In genomic region chr1:6308449-6308848, GRCh38 we compare ENCODE assay signal across 24 cellular contexts.
"Had no signal": no experiment of that assay in that cellular context is flagged by ENCODE, and none has a peak within 500 bp of the region (broad histone marks: within the 10 kb centered on the region; RNA-seq: fewer than 3 reads in every experiment).

No MANE protein-coding gene starts in this region.

- H3K4me3 ChIP-seq: colonic mucosa, dorsolateral prefrontal cortex, esophagus squamous epithelium, gastrocnemius medialis, heart right ventricle, left lung, lower lobe of right lung, mucosa of descending colon had no signal

- DNase-seq: colonic mucosa; cortex of kidney; dermis blood vessel endothelial cell; dorsolateral prefrontal cortex; effector CD4-positive, alpha-beta T cell; effector memory CD4-positive, alpha-beta T cell; erythroblast; esophagus squamous epithelium; foreskin fibroblast; foreskin melanocyte; gastrocnemius medialis; glutamatergic neuron; head of caudate nucleus; heart right ventricle; hippocampal formation; left cardiac atrium; left lung; left ventricle myocardium superior; lower lobe of right lung; mesenchymal stem cell; mucosa of descending colon; naive B cell had no signal

- H3K9me3 ChIP-seq: colonic mucosa, esophagus squamous epithelium, gastrocnemius medialis, heart right ventricle, left lung, lower lobe of right lung, mucosa of descending colon had no signal

- H3K4me3 Mint-ChIP-seq: mesothelial cell of epicardium had no signal

- H3K27me3 Mint-ChIP-seq: naive B cell had no signal

- H3K27ac Mint-ChIP-seq: mesothelial cell of epicardium, naive B cell had no signal

- H3K36me3 ChIP-seq: colonic mucosa, gastrocnemius medialis, heart right ventricle, left lung, lower lobe of right lung had no signal

- H3K9me3 Mint-ChIP-seq: mesothelial cell of epicardium had no signal

- H3K4me1 ChIP-seq: colonic mucosa, esophagus squamous epithelium, gastrocnemius medialis, left lung, lower lobe of right lung had no signal

- H3K27ac ChIP-seq: colonic mucosa, dorsolateral prefrontal cortex, epithelial cell of prostate, esophagus squamous epithelium, gastrocnemius medialis, heart right ventricle, left lung, lower lobe of right lung had no signal

- H3K27me3 ChIP-seq: colonic mucosa, dorsolateral prefrontal cortex, esophagus squamous epithelium, gastrocnemius medialis, heart right ventricle, left lung had no signal
